Comparison of ENCODE assay signal across 25 cellular contexts in genomic region chr16:21084631-21085235, GRCh38.
"Had no signal": no experiment of that assay in that cellular context is flagged by ENCODE, and none has a peak within 500 bp of the region (broad histone marks: within the 10 kb centered on the region; RNA-seq: fewer than 3 reads in every experiment).

No MANE protein-coding gene starts in this region.

- H3K4me2 ChIP-seq: neural progenitor cell had no signal

- H3K4me3 ChIP-seq: colonic mucosa, gastrocnemius medialis, left lung, neural progenitor cell, prostate gland, skin epidermis, suprapubic skin, transverse colon, vagina had no signal

- FAIRE-seq: kidney had no signal

- H3K4me1 ChIP-seq: colonic mucosa, gastrocnemius medialis, left lung, neural progenitor cell, prostate gland, suprapubic skin, transverse colon, vagina had no signal

- H3K9me3 ChIP-seq: colonic mucosa, gastrocnemius medialis, left lung, prostate gland, suprapubic skin, transverse colon, vagina had no signal

- H2AFZ ChIP-seq: neural progenitor cell had no signal

- H3K27ac ChIP-seq: colonic mucosa, epithelial cell of prostate, gastrocnemius medialis, left lung, neural progenitor cell, prostate gland, skin epidermis, suprapubic skin, transverse colon, vagina had no signal

- H3K36me3 ChIP-seq: colonic mucosa, gastrocnemius medialis, left lung, neural progenitor cell, prostate gland, suprapubic skin, transverse colon, vagina had no signal

- ATAC-seq: esophagus mucosa; naive thymus-derived CD4-positive, alpha-beta T cell had no signal

- DNase-seq: colonic mucosa; effector CD8-positive, alpha-beta T cell; endodermal cell; foreskin fibroblast; gastrocnemius medialis; head of caudate nucleus; kidney; left lung; mesendoderm; midbrain; naive thymus-derived CD4-positive, alpha-beta T cell; right cardiac atrium; stimulated activated CD4-positive, alpha-beta T cell treated with anti-CD3 and anti-CD28 coated beads, Interleukin-15, amount 100 ng/mL, for 24 hours; stimulated activated CD4-positive, alpha-beta T cell treated with anti-CD3 and anti-CD28 coated beads, Interleukin-2, amount 100 ng/mL, for 48 hours; stimulated activated CD8-positive, alpha-beta memory T cell treated with anti-CD3 and anti-CD28 coated beads, Interleukin-4, amount 100 ng/mL, for 48 hours; stimulated activated naive CD4-positive, alpha-beta T cell; stimulated activated naive CD8-positive, alpha-beta T cell treated with anti-CD3 and anti-CD28 coated beads, Interleukin-15, amount 100 ng/mL, for 72 hours; transverse colon had no signal

- H3K27me3 ChIP-seq: colonic mucosa, gastrocnemius medialis, left lung, neural progenitor cell, suprapubic skin, transverse colon, vagina had no signal

- H3K9ac ChIP-seq: neural progenitor cell had no signal
